In genomic region chr2:95115418-95115817, GRCh38 we compare ENCODE assay signal across 8 cellular contexts. TPM values are rescaled to one million over a fixed set of nuclear protein-coding genes. Genes with fewer than 3 reads are reported as not detected.
DNase-seq lines count a peak whose midpoint lies in the region; ATAC-seq lines count a peak whose summit lies in the region.

No MANE protein-coding gene starts in this region.

- H3K27ac ChIP-seq in mesendoderm (ENCODE audit: low read depth, low read length) = no peak overlapping the region

- H3K18ac ChIP-seq in mesendoderm (ENCODE audit: low read length) = no peak overlapping the region

- no peak overlapping the region for H2BK120ac ChIP-seq in mesendoderm (ENCODE audit: low read depth, low read length)

- H3K79me1 ChIP-seq in mesendoderm (ENCODE audit: low read length) = peaks cover 11% of the 10 kb centered on the region

- H2BK15ac ChIP-seq in mesendoderm (replicated peaks; ENCODE audit: low read depth) = no peak overlapping the region

- H3K9me3 Mint-ChIP-seq in activated CD4-positive, alpha-beta memory T cell treated with anti-CD3 and anti-CD28 coated beads for 36 hours = no peaks in the 10 kb centered on the region

- WGBS in mesendoderm (ENCODE audit: extremely low coverage, insufficient coverage, low lambda C conversion rate) = no CpG with 5 or more reads among the region's 7 CpGs

- no peak overlapping the region for H3K4me3 ChIP-seq in mesendoderm (ENCODE audit: low read length)

- H3K27me3 Mint-ChIP-seq in activated CD4-positive, alpha-beta memory T cell treated with anti-CD3 and anti-CD28 coated beads for 36 hours = no peaks in the 10 kb centered on the region

- peaks cover 41% of the 10 kb centered on the region for H3K4me1 Mint-ChIP-seq in activated CD4-positive, alpha-beta memory T cell treated with anti-CD3 and anti-CD28 coated beads for 36 hours (ENCODE audit: low read depth)

- no peaks in the 10 kb centered on the region for H3K36me3 ChIP-seq in mesendoderm (ENCODE audit: control insufficient read depth, insufficient read depth, low read length)

- H2AK5ac ChIP-seq in mesendoderm (ENCODE audit: low read length) = no peak overlapping the region

- H4K8ac ChIP-seq in mesendoderm (ENCODE audit: low read depth, low read length) = no peak overlapping the region

- H3K23ac ChIP-seq in mesendoderm (ENCODE audit: low read length) = no peak overlapping the region

- H3K56ac ChIP-seq in mesendoderm (ENCODE audit: low read length) = no peak overlapping the region

- peaks cover 17% of the 10 kb centered on the region for H3K79me2 ChIP-seq in mesendoderm (ENCODE audit: control insufficient read depth, insufficient read depth, low read length)

- H3K27ac Mint-ChIP-seq in activated CD4-positive, alpha-beta memory T cell treated with anti-CD3 and anti-CD28 coated beads for 36 hours = peak overlapping the region; percentile 38

- no peak overlapping the region for H3K9ac ChIP-seq in mesendoderm (ENCODE audit: low read length)

- CTCF ChIA-PET in activated CD4-positive, alpha-beta memory T cell treated with anti-CD3 and anti-CD28 coated beads for 36 hours (lab: Charles Lee) = interaction anchor here (0.6 to 5.2 kb wide), 22 partner anchors 8 to 130 kb away, joined by 3 to 143 read pairs (median 4); partner anchors contain the start of gene MAL

- peaks cover 25% of the 10 kb centered on the region for H3K36me3 Mint-ChIP-seq in activated CD4-positive, alpha-beta memory T cell treated with anti-CD3 and anti-CD28 coated beads for 36 hours

- H3K27me3 ChIP-seq in mesendoderm (ENCODE audit: insufficient read depth, low read length, poor library complexity) = no peaks in the 10 kb centered on the region

- ATAC-seq in GM19025 (IDR thresholded peaks at IDR 0.05; ENCODE audit: low read depth, unreplicated experiment) (peak; percentile 94), HG03196 (IDR thresholded peaks at IDR 0.05; ENCODE audit: unreplicated experiment) (peak; percentile 82)

- no peak overlapping the region for H3K4me3 Mint-ChIP-seq in activated CD4-positive, alpha-beta memory T cell treated with anti-CD3 and anti-CD28 coated beads for 36 hours

- H3K4me1 ChIP-seq in mesendoderm (ENCODE audit: control insufficient read depth, low read depth, low read length) = no peaks in the 10 kb centered on the region

- H3K4me2 ChIP-seq in mesendoderm (ENCODE audit: low read length) = no peak overlapping the region

- no peak overlapping the region for H4K5ac ChIP-seq in mesendoderm (ENCODE audit: low read length)

- H3K4ac ChIP-seq in mesendoderm (ENCODE audit: low read depth, low read length) = no peak overlapping the region

- POLR2A ChIA-PET in activated CD4-positive, alpha-beta memory T cell treated with anti-CD3 and anti-CD28 coated beads for 36 hours (lab: Charles Lee) = interaction anchor here (0.8 to 1.1 kb wide), 3 partner anchors 50 to 92 kb away, joined by 3 to 8 read pairs (median 6); no protein-coding TSS in a partner anchor

- DNase-seq in C1 segment of cervical spinal cord (lab: John Stamatoyannopoulos, UW) = peak in 10 of 14 donors; percentile 2 to 38 (median 30)
- DNase-seq in NCI-H526 (lab: John Stamatoyannopoulos, UW) = peak; percentile 24 to 80
- peak; percentile 83 for DNase-seq in activated CD4-positive, alpha-beta memory T cell treated with anti-CD3 and anti-CD28 coated beads for 36 hours
- peak; percentile 68 for DNase-seq in effector CD4-positive, alpha-beta T cell
- peak; percentile 80 for DNase-seq in mesendoderm
- DNase-seq in stimulated activated CD8-positive, alpha-beta memory T cell treated with anti-CD3 and anti-CD28 coated beads, Interleukin-4, amount 100 ng/mL, for 1 hour (ENCODE audit: low read depth in 2 of 2, low spot score in 1 of 2) = peak; percentile 32 to 54

- H2BK5ac ChIP-seq in mesendoderm (ENCODE audit: low read length) = no peak overlapping the region

- intact Hi-C loops in activated CD4-positive, alpha-beta memory T cell treated with anti-CD3 and anti-CD28 coated beads for 36 hours (cut with micrococcal nuclease) = loop anchor here (1.0 to 2.0 kb wide), 3 partner anchors 35 to 93 kb away; no protein-coding TSS in a partner anchor

RNA-seq across cellular contexts. Expression of gene MRPS5, which starts 6.2 kb away (rescaled TPM):
- total RNA-seq in activated CD4-positive, alpha-beta memory T cell treated with anti-CD3 and anti-CD28 coated beads for 36 hours = 10 to 100 TPM; 79.3 to 82.3 TPM
- 46.8 TPM for polyA plus RNA-seq in mesendoderm (2013, experiment 1 of 2)
- polyA plus RNA-seq in mesendoderm (2013, experiment 2 of 2) = 48.4 TPM

RNA-seq across cellular contexts. Expression of gene ZNF514, which starts 44.2 kb away (rescaled TPM):
- total RNA-seq in activated CD4-positive, alpha-beta memory T cell treated with anti-CD3 and anti-CD28 coated beads for 36 hours = 10 to 100 TPM; 10.8 to 11.6 TPM
- polyA plus RNA-seq in mesendoderm (2013, experiment 1 of 2) = 5.6 TPM
- polyA plus RNA-seq in mesendoderm (2013, experiment 2 of 2) = 6.2 TPM

RNA-seq across cellular contexts. Expression of gene ZNF2, which starts 50.2 kb away (rescaled TPM):
- total RNA-seq in activated CD4-positive, alpha-beta memory T cell treated with anti-CD3 and anti-CD28 coated beads for 36 hours = 1 to 10 TPM; 3.9 to 4.4 TPM
- 0.73 TPM for polyA plus RNA-seq in mesendoderm (2013, experiment 1 of 2)
- polyA plus RNA-seq in mesendoderm (2013, experiment 2 of 2) = 0.62 TPM

Comparison
In these comparisons a context has a peak if more than half of its experiments do, and no peak if none do; other contexts are left out.
1. DNase-seq: peak in every context shown above with its lines; median percentile 83 in activated CD4-positive, alpha-beta memory T cell treated with anti-CD3 and anti-CD28 coated beads for 36 hours; 80 in mesendoderm; 68 in effector CD4-positive, alpha-beta T cell; 52 in NCI-H526; 43 in stimulated activated CD8-positive, alpha-beta memory T cell treated with anti-CD3 and anti-CD28 coated beads, Interleukin-4, amount 100 ng/mL, for 1 hour; 30 in C1 segment of cervical spinal cord.